ENCODE assay signal across 24 cellular contexts in the genomic region with DNA sequence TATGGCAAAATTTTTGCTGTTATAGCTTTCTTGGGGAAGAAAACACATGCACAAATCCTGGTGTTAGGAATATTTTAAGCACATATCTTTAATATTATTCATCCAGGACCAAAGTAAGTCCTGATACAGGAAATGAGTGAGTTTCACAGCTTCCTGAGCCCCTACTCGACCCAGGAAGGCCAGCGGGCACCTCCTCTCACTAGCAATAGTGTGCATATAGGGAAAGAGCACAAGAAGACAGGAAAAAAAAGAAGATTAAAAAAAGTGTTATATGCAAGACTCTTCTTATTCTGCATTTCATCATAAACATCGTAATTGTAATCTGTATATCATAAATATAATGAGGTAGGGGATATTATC.
A peak's percentile ranks its signal among the peaks of the same experiment; 100 is the strongest.
DNase-seq lines count a peak whose midpoint lies in the region; ATAC-seq and TF ChIP-seq lines count a peak whose summit lies in the region.
"Had no signal": no experiment of that assay in that cellular context is flagged by ENCODE, and none has a peak within 500 bp of the region (broad histone marks: within the 10 kb centered on the region; RNA-seq: fewer than 3 reads in every experiment).

No MANE protein-coding gene starts in this region.

- H3K4me2 ChIP-seq in PC-9 = peak overlapping the region; percentile 84

- peaks cover 46% of the 10 kb centered on the region for H3F3A ChIP-seq in PC-9 (ENCODE audit: insufficient read depth, low read depth)

- H3K4me3 ChIP-seq in PC-9 = peak overlapping the region; percentile 41; the same call in 1 of the 2 replicates
- no peak overlapping the region for H3K4me3 ChIP-seq in fibroblast of pulmonary artery (replicated peaks; ENCODE audit: low read depth, low read length)
- no peak overlapping the region for H3K4me3 ChIP-seq in prostate gland
- no peak overlapping the region for H3K4me3 ChIP-seq in coronary artery
- H3K4me3 ChIP-seq: GM23248, psoas muscle, uterus had no signal

- H3K4me3 Mint-ChIP-seq in Calu3 (ENCODE audit: low read depth, unreplicated experiment) = peak overlapping the region; percentile 24
- no peak overlapping the region for H3K4me3 Mint-ChIP-seq in naive thymus-derived CD8-positive, alpha-beta T cell
- H3K4me3 Mint-ChIP-seq: central memory CD8-positive, alpha-beta T cell; naive thymus-derived CD4-positive, alpha-beta T cell; T-helper 17 cell had no signal

- BruUV-seq in Calu3 (replicated peaks; lab: Mats Ljungman, UMichigan) = no TSS peak
- no TSS peak for BruUV-seq in PC-9 (replicated peaks; lab: Mats Ljungman, UMichigan)

- H3K4me1 ChIP-seq in PC-9 (replicated peaks; ENCODE audit: insufficient read depth) = peaks cover 52% of the 10 kb centered on the region
- no peaks in the 10 kb centered on the region for H3K4me1 ChIP-seq in prostate gland (replicated peaks)
- H3K4me1 ChIP-seq: psoas muscle, uterus had no signal

- H3K36me3 ChIP-seq in PC-9 (ENCODE audit: low read depth) (0 out of 2 replicates have a peak, but pooled peaks cover 9% of the 10 kb centered on the region), prostate gland (no peaks in the 10 kb centered on the region)
- H3K36me3 ChIP-seq: uterus, WERI-Rb-1 had no signal

- no peaks in the 10 kb centered on the region; the same call in 1 of the 2 replicates for H4K20me1 ChIP-seq in PC-9 (ENCODE audit: insufficient read depth)

- 43% methylated on average over 3 of the region's 3 CpGs for WGBS in prostate gland

- no peak overlapping the region for H2AFZ ChIP-seq in PC-9
- H2AFZ ChIP-seq: GM23248 had no signal

- H3K36me3 Mint-ChIP-seq in Calu3 (ENCODE audit: insufficient read depth, unreplicated experiment) = peaks cover 21% of the 10 kb centered on the region
- H3K36me3 Mint-ChIP-seq in naive thymus-derived CD8-positive, alpha-beta T cell = no peaks in the 10 kb centered on the region
- H3K36me3 Mint-ChIP-seq: naive thymus-derived CD4-positive, alpha-beta T cell had no signal

- intact Hi-C loops in Calu3 (cut with micrococcal nuclease; ENCODE audit: unreplicated experiment) (loop anchor here (10.0 kb wide), 1 partner anchor 195 kb away; no protein-coding TSS in a partner anchor), PC-9 (cut with micrococcal nuclease; ENCODE audit: unreplicated experiment) (loop anchor here (5.0 kb wide), 1 partner anchor 98 kb away; no protein-coding TSS in a partner anchor), prostate gland (cut with DNase I) (no loop called here)

- H3K9me3 ChIP-seq in PC-9 (ENCODE audit: insufficient read depth, low read depth) = no peaks in the 10 kb centered on the region
- H3K9me3 ChIP-seq in prostate gland = no peaks in the 10 kb centered on the region
- H3K9me3 ChIP-seq: psoas muscle, uterus had no signal

- H3K4me1 Mint-ChIP-seq in Calu3 (ENCODE audit: low read depth, unreplicated experiment) = peaks cover 33% of the 10 kb centered on the region
- H3K4me1 Mint-ChIP-seq in naive thymus-derived CD8-positive, alpha-beta T cell = no peaks in the 10 kb centered on the region
- H3K4me1 Mint-ChIP-seq: central memory CD8-positive, alpha-beta T cell; naive thymus-derived CD4-positive, alpha-beta T cell; T-helper 17 cell had no signal

- CTCF ChIA-PET in Calu3 (lab: Charles Lee) (no interaction called here), PC-9 (lab: Charles Lee) (no interaction called here)

- peak; percentile 9 for DNase-seq in Calu3
- DNase-seq in PC-9 = peak; percentile 24 to 56
- DNase-seq in fibroblast of pulmonary artery (ENCODE audit: low read depth) = peak; percentile 25
- no peak for DNase-seq in prostate gland (ENCODE audit: low spot score)
- no peak for DNase-seq in stimulated activated CD4-positive, alpha-beta T cell treated with anti-CD3 and anti-CD28 coated beads, Interleukin-2, amount 100 ng/mL, for 24 hours
- no peak for DNase-seq in naive thymus-derived CD8-positive, alpha-beta T cell
- DNase-seq in coronary artery (ENCODE audit: low spot score) = no peak
- DNase-seq in iPS-NIHi7 (ENCODE audit: extremely low spot score) = no peak
- DNase-seq: activated CD4-positive, alpha-beta T cell treated with anti-CD3 and anti-CD28 coated beads, Interleukin-2, amount 50 U/mL, for 4 hours; activated gamma-delta T cell; amygdala; effector memory CD4-positive, alpha-beta T cell; GM23248; islet precursor cell; Karpas-422; mammary epithelial cell; naive thymus-derived CD4-positive, alpha-beta T cell; NCI-H526 treated with DMSO at 0.1 percent for 48 hours; psoas muscle; stimulated activated CD4-positive, alpha-beta T cell treated with anti-CD3 and anti-CD28 coated beads, Interleukin-4, amount 100 ng/mL, for 1 hour; T-helper 17 cell; uterus; WERI-Rb-1 had no signal

- H3K27me3 ChIP-seq in PC-9 (ENCODE audit: insufficient read depth, low read depth) (no peaks in the 10 kb centered on the region), prostate gland (replicated peaks; ENCODE audit: insufficient read depth) (no peaks in the 10 kb centered on the region)
- H3K27me3 ChIP-seq: uterus had no signal

- no peaks in the 10 kb centered on the region for H3K79me2 ChIP-seq in PC-9 (ENCODE audit: low read depth)

- POLR2A ChIA-PET in PC-9 (lab: Charles Lee; ENCODE audit: unreplicated experiment) = interaction anchor here (0.6 kb wide), 1 partner anchor 163 kb away, joined by 3 read pairs; no protein-coding TSS in a partner anchor
- POLR2A ChIA-PET in naive thymus-derived CD8-positive, alpha-beta T cell (lab: Charles Lee) = no interaction called here

- peak overlapping the region; percentile 81 for H3K27ac ChIP-seq in PC-9
- H3K27ac ChIP-seq in prostate gland = peak overlapping the region; percentile 26 to 39
- no peak overlapping the region for H3K27ac ChIP-seq in coronary artery
- H3K27ac ChIP-seq: GM23248, psoas muscle, uterus, WERI-Rb-1 had no signal

- TF ChIP-seq POLR2A in prostate gland (IDR thresholded peaks at IDR 0.05) = no peak

- H3K27me3 Mint-ChIP-seq in Calu3 (ENCODE audit: unreplicated experiment) = no peaks in the 10 kb centered on the region
- peaks cover 1 to 8% (median 4%) of the 10 kb centered on the region in 5 donors for H3K27me3 Mint-ChIP-seq in naive thymus-derived CD8-positive, alpha-beta T cell
- H3K27me3 Mint-ChIP-seq: central memory CD8-positive, alpha-beta T cell; T-helper 17 cell had no signal

- ATAC-seq in naive thymus-derived CD8-positive, alpha-beta T cell = no peak
- ATAC-seq: naive thymus-derived CD4-positive, alpha-beta T cell; psoas muscle; T-helper 17 cell had no signal

- peak overlapping the region; percentile 40 for H3K27ac Mint-ChIP-seq in Calu3 (ENCODE audit: unreplicated experiment)
- H3K27ac Mint-ChIP-seq in naive thymus-derived CD8-positive, alpha-beta T cell = no peak overlapping the region
- H3K27ac Mint-ChIP-seq: naive thymus-derived CD4-positive, alpha-beta T cell; T-helper 17 cell had no signal

- H3K9me3 Mint-ChIP-seq in Calu3 (ENCODE audit: low read depth, unreplicated experiment) = no peaks in the 10 kb centered on the region
- no peaks in the 10 kb centered on the region for H3K9me3 Mint-ChIP-seq in naive thymus-derived CD8-positive, alpha-beta T cell
- H3K9me3 Mint-ChIP-seq: central memory CD8-positive, alpha-beta T cell; naive thymus-derived CD4-positive, alpha-beta T cell had no signal

- TF ChIP-seq CTCF in Calu3 (IDR thresholded peaks at IDR 0.05; ENCODE audit: unreplicated experiment) = no peak
- TF ChIP-seq CTCF in PC-9 (conservative IDR thresholded peaks at IDR 0.05) = no peak
- TF ChIP-seq CTCF in fibroblast of pulmonary artery (IDR thresholded peaks at IDR 0.05; ENCODE audit: low read length, missing control alignments) = no peak
- no peak for TF ChIP-seq CTCF in prostate gland (IDR thresholded peaks at IDR 0.05)
- no peak for TF ChIP-seq CTCF in coronary artery (IDR thresholded peaks at IDR 0.05)

- no peaks in the 10 kb centered on the region for H3K9me2 ChIP-seq in PC-9 (ENCODE audit: insufficient read depth)

Comparison
In these comparisons a context has a peak if more than half of its experiments do, and no peak if none do; other contexts are left out.
1. DNase-seq: peak in Calu3 (single experiment), PC-9 (2 of 2) and fibroblast of pulmonary artery (single experiment); none in prostate gland (single experiment), stimulated activated CD4-positive, alpha-beta T cell treated with anti-CD3 and anti-CD28 coated beads, Interleukin-2, amount 100 ng/mL, for 24 hours (0 of 2), naive thymus-derived CD8-positive, alpha-beta T cell (0 of 10), coronary artery (single experiment) and iPS-NIHi7 (single experiment).
2. H3K27ac ChIP-seq: peak in PC-9 (single experiment) and prostate gland (2 of 2); none in coronary artery (0 of 2).